ENCODE assay signal across 9 cellular contexts in the genomic region with DNA sequence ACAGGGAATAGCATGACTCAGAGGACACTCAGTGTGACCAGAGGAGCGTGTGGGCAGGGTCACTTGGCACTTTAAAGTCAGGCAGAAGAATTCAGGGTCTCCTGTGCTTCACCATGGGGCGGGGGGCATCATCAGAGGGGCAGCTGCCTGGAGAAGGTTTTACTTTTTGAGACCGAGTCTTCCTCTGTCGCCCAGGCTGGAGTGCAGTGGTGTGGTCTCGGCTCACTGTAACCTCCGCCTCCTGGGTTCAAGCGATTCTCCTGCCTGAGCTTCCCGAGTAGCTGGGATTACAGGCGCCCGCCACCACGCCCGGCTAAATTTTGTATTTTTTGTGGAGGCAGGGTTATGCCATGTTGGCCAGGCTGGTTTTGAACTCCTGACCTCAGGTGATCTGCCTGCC. TPM values are rescaled to one million over a fixed set of nuclear protein-coding genes. Genes with fewer than 3 reads are reported as not detected.
"Had no signal": no experiment of that assay in that cellular context is flagged by ENCODE, and none has a peak within 500 bp of the region (broad histone marks: within the 10 kb centered on the region; RNA-seq: fewer than 3 reads in every experiment).

No MANE protein-coding gene starts in this region.

RNA-seq across cellular contexts. Expression of a gene that starts 32.3 kb away (rescaled TPM):
- total RNA-seq: activated B cell treated with CpG ODN at 0.5 μM for 24 hours; activated CD4-positive, alpha-beta memory T cell treated with anti-CD3 and anti-CD28 coated beads for 36 hours; activated CD4-positive, alpha-beta T cell treated with anti-CD3 and anti-CD28 coated beads, Interleukin-2, amount 10 ng/mL, durations not matched to agents 24 days and 14 days; activated CD4-positive, alpha-beta T cell treated with anti-CD3 and anti-CD28 coated beads, Interleukin-2, amount 10 ng/mL, durations not matched to agents 7 days and 5 days; activated CD8-positive, alpha-beta memory T cell treated with anti-CD3 and anti-CD28 coated beads for 36 hours; activated CD8-positive, alpha-beta T cell treated with anti-CD3 and anti-CD28 coated beads for 36 hours; activated CD8-positive, alpha-beta T cell treated with anti-CD3 and anti-CD28 coated beads, Interleukin-2, amount 10 ng/mL, durations not matched to agents 7 days and 5 days; T-helper 17 cell; T-helper 2 cell treated with Interferon-gamma antibody and Interleukin-4, amounts not matched to agents 100 ng/mL and 5 ng/mL, for 36 hours had no signal
